ENCODE assay signal across 10 cellular contexts in the genomic region with DNA sequence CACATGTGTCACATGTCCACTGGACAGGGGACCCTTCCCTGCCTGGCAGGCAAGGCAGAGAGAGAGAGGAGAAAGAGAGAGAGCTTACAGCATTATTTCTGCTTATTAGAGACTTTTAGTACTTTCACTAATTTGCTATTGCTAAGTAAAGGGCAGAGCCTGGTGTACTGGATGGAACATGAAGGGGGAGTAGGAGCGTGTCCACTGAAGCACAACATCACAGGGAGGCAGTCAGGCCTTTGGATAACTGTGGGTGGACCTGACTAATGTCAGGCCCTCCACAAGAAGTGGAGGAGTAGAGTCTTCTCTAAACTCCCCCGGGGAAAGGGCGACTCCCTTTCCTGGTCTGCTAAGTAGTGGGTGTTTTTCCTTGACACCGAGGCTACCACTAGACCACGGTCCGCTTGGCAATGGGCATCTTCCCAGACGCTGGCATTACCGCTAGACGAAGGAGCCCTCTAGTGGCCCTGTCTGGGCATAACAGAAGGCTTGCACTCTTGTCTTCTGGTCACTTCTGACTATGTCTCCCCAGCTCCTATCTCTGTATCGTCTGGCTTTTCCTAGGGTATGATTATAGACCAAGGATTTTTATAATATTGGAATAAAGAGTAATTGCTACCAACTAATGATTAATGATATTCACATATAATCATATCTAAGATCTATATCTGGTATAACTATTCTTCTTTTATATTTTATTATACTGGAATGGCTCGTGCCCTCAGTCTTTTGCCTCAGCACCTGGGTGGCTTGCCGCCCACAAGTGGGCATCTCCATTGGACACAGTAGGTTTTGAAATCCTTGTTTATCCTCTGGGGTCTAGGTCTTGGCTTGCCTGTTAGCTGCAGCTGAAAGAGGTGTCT. TPM values are rescaled to one million over a fixed set of nuclear protein-coding genes. Genes with fewer than 3 reads are reported as not detected.
DNase-seq lines count a peak whose midpoint lies in the region; TF ChIP-seq lines count a peak whose summit lies in the region.
"Not testable (repeated sequence)": the region's sequence is repeated elsewhere in the genome, so short reads cannot be mapped to it uniquely, and the experiment has no call there.
"Had no signal": no experiment of that assay in that cellular context is flagged by ENCODE, and none has a peak within 500 bp of the region (broad histone marks: within the 10 kb centered on the region; RNA-seq: fewer than 3 reads in every experiment).

No MANE protein-coding gene starts in this region.

- H3K27ac ChIP-seq in AG04450 (ENCODE audit: low read depth, low read length); liver (ENCODE audit: low read depth in 1 of 2, low read length in 2 of 2): not testable (repeated sequence)

- not testable (repeated sequence) for H3K36me3 ChIP-seq in liver (ENCODE audit: control insufficient read depth in 4 of 4, insufficient read depth in 3 of 4, low read depth in 1 of 4, low read length in 3 of 4)

- 32% methylated on average over 12 of the region's 12 CpGs for WGBS in liver

- H3K4me1 ChIP-seq in liver (ENCODE audit: control insufficient read depth in 4 of 4, insufficient read depth in 4 of 4, low read length in 3 of 4), result not testable (repeated sequence)

- POLR2A ChIA-PET in AG04450 (lab: Yijun Ruan, JAX), result not testable (repeated sequence)

- H3K27ac Mint-ChIP-seq in activated T-cell treated with anti-CD3 and anti-CD28 coated beads, Interleukin-2, amount 50 U/mL, for 24 hours; endothelial cell (ENCODE audit: unreplicated experiment): not testable (repeated sequence)

- TF ChIP-seq RAD21 in liver (IDR thresholded peaks at IDR 0.05), result peak; percentile 57 to 68

- not testable (repeated sequence) for H3K36me3 Mint-ChIP-seq in activated T-cell treated with anti-CD3 and anti-CD28 coated beads, Interleukin-2, amount 50 U/mL, for 24 hours (ENCODE audit: low read depth); endothelial cell (ENCODE audit: low read depth, unreplicated experiment)

- CTCF ChIA-PET in AG04450 (lab: Charles Lee), result interaction anchor here (0.9 to 4.2 kb wide), 5 partner anchors 81 to 142 kb away, joined by 4 to 23 read pairs (median 4); no protein-coding TSS in a partner anchor

- peaks cover 40% of the 10 kb centered on the region for H3K27me3 Mint-ChIP-seq in activated T-cell treated with anti-CD3 and anti-CD28 coated beads, Interleukin-2, amount 50 U/mL, for 24 hours
- H3K27me3 Mint-ChIP-seq in endothelial cell (ENCODE audit: unreplicated experiment), result not testable (repeated sequence)

- peak; percentile 75 for TF ChIP-seq CTCF in AG04450 (IDR thresholded peaks at IDR 0.05; ENCODE audit: low read depth, low read length)
- peak; percentile 89 for TF ChIP-seq CTCF in GM12875 (IDR thresholded peaks at IDR 0.05; ENCODE audit: borderline replicate concordance, insufficient read depth, low read depth, low read length)
- peak; percentile 81 for TF ChIP-seq CTCF in endothelial cell (IDR thresholded peaks at IDR 0.05; ENCODE audit: unreplicated experiment)
- TF ChIP-seq CTCF in liver (IDR thresholded peaks at IDR 0.05; ENCODE audit: low read depth, low read length, missing input control), result peak; percentile 68

- H3K4me1 Mint-ChIP-seq in activated T-cell treated with anti-CD3 and anti-CD28 coated beads, Interleukin-2, amount 50 U/mL, for 24 hours (ENCODE audit: low read depth); endothelial cell (ENCODE audit: unreplicated experiment): not testable (repeated sequence)

- H3K9me3 Mint-ChIP-seq in activated T-cell treated with anti-CD3 and anti-CD28 coated beads, Interleukin-2, amount 50 U/mL, for 24 hours; endothelial cell (ENCODE audit: unreplicated experiment): not testable (repeated sequence)

- H3K4me3 Mint-ChIP-seq in activated T-cell treated with anti-CD3 and anti-CD28 coated beads, Interleukin-2, amount 50 U/mL, for 24 hours; endothelial cell (ENCODE audit: unreplicated experiment): not testable (repeated sequence)

- not testable (repeated sequence) for H3K27me3 ChIP-seq in AG04450 (ENCODE audit: control insufficient read depth, insufficient read depth, low read length); liver (ENCODE audit: control insufficient read depth in 4 of 4, insufficient read depth in 4 of 4, low read length in 3 of 4)

- H3K9me3 ChIP-seq in AG04450 (ENCODE audit: control insufficient read depth, insufficient read depth, low read length); liver (ENCODE audit: control insufficient read depth in 4 of 4, low read length in 3 of 4): not testable (repeated sequence)

- not testable (repeated sequence) for H3K4me3 ChIP-seq in AG04450 (ENCODE audit: low read depth, low read length); GM12875 (ENCODE audit: low read depth, low read length); liver (ENCODE audit: low read depth in 1 of 3, low read length in 3 of 3)

- DNase-seq in AG04450 (ENCODE audit: low read depth, low spot score), result peak; percentile 8
- peak; percentile 3 for DNase-seq in NCI-H128 (lab: John Stamatoyannopoulos, UW; ENCODE audit: unreplicated experiment)
- peak; percentile 3 for DNase-seq in SIG-M5 treated with dmso at 0.1 percent for 504 hours (lab: John Stamatoyannopoulos, UW; ENCODE audit: unreplicated experiment)
- DNase-seq in activated T-cell treated with anti-CD3 and anti-CD28 coated beads, Interleukin-2, amount 50 U/mL, for 24 hours, result peak; percentile 41
- DNase-seq in endothelial cell (ENCODE audit: low spot score), result peak; percentile 84
- DNase-seq in stimulated activated CD4-positive, alpha-beta T cell treated with anti-CD3 and anti-CD28 coated beads, Interleukin-12 subunit alpha, Interleukin-12 subunit beta, amount 100 ng/mL, for 48 hours (ENCODE audit: low read depth in 2 of 3, low spot score in 1 of 3), result peak in 2 of 3 donors; percentile 15 to 46

- not testable (repeated sequence) for H3K9ac ChIP-seq in liver (ENCODE audit: low read depth in 1 of 2, low read length in 2 of 2)

RNA-seq across cellular contexts. Expression of gene PSG8, which starts 11.5 kb away (rescaled TPM):
- polyA plus RNA-seq in AG04450 (2011; rRNA removed), result 0.05 and 0.17 TPM in 2 replicates
- polyA minus RNA-seq in AG04450 (2011; rRNA and poly(A)+ RNA removed), result 0.17 TPM in 1 of 2 replicates, not detected in the other
- not detected for total RNA-seq in endothelial cell (ENCODE audit: unreplicated experiment)
- not detected for total RNA-seq in liver
- polyA plus RNA-seq in liver, result not detected
- total RNA-seq: CD4-positive, CD25-positive, alpha-beta regulatory T cell had no signal
- polyA plus RNA-seq: CD4-positive, CD25-positive, alpha-beta regulatory T cell; esophagus had no signal

RNA-seq across cellular contexts. Expression of gene PSG3, which starts 36.7 kb away (rescaled TPM):
- polyA plus RNA-seq in AG04450 (2011; rRNA removed) (0.14 and 0.15 TPM in 2 replicates), liver (not detected)
- polyA minus RNA-seq in AG04450 (2011; rRNA and poly(A)+ RNA removed), result not detected in 2 replicates
- total RNA-seq in endothelial cell (ENCODE audit: unreplicated experiment) (not detected), liver (not detected)
- polyA plus RNA-seq: CD4-positive, CD25-positive, alpha-beta regulatory T cell; esophagus had no signal

Comparison
In these comparisons a context has a peak if more than half of its experiments do, and no peak if none do; other contexts are left out.
1. DNase-seq: peak in every context shown above with its lines; median percentile 84 in endothelial cell; 41 in activated T-cell treated with anti-CD3 and anti-CD28 coated beads, Interleukin-2, amount 50 U/mL, for 24 hours; 30 in stimulated activated CD4-positive, alpha-beta T cell treated with anti-CD3 and anti-CD28 coated beads, Interleukin-12 subunit alpha, Interleukin-12 subunit beta, amount 100 ng/mL, for 48 hours; 8 in AG04450; 3 in NCI-H128; 3 in SIG-M5 treated with dmso at 0.1 percent for 504 hours.